ENCODE assay signal across 1 cellular context in genomic region chr21:32457962-32458361, GRCh38.
TF ChIP-seq lines count a peak whose summit lies in the region.

No MANE protein-coding gene starts in this region.

TF ChIP-seq in SK-N-SH, 30 proteins besides CTCF, POLR2A, EP300 and RAD21:
- TF ChIP-seq EZH2phosphoT487 (IDR thresholded peaks at IDR 0.05; ENCODE audit: borderline replicate concordance, low read depth) (no peak), MEF2A (IDR thresholded peaks at IDR 0.05; ENCODE audit: borderline replicate concordance, low read depth) (no peak), RXRA (IDR thresholded peaks at IDR 0.05; ENCODE audit: borderline replicate concordance, low read depth) (no peak), TEAD4 (IDR thresholded peaks at IDR 0.05; ENCODE audit: borderline replicate concordance, insufficient read depth) (no peak), REST (IDR thresholded peaks at IDR 0.05; ENCODE audit: low read depth, low read length) (no peak), CHD2 (IDR thresholded peaks at IDR 0.05; ENCODE audit: low read length, partially characterized antibody) (no peak), FOXJ3 (CRISPR knock-in tag; IDR thresholded peaks at IDR 0.05) (no peak), ZBTB33 (IDR thresholded peaks at IDR 0.05; ENCODE audit: borderline replicate concordance, low read depth) (no peak), GATA2 (CRISPR knock-in tag; IDR thresholded peaks at IDR 0.05) (no peak), ELF1 (IDR thresholded peaks at IDR 0.05) (no peak), POLR2AphosphoS5 (IDR thresholded peaks at IDR 0.05; ENCODE audit: low read depth, low read length) (no peak), MAX (IDR thresholded peaks at IDR 0.05; ENCODE audit: low read depth) (no peak), SIN3A (IDR thresholded peaks at IDR 0.05; ENCODE audit: borderline replicate concordance, low read depth, low read length) (no peak), YY1 (IDR thresholded peaks at IDR 0.05; ENCODE audit: low read depth) (no peak), RCOR1 (IDR thresholded peaks at IDR 0.05; ENCODE audit: low read length) (no peak)
